8 cellular contexts compared by ENCODE assay signal in the genomic region with DNA sequence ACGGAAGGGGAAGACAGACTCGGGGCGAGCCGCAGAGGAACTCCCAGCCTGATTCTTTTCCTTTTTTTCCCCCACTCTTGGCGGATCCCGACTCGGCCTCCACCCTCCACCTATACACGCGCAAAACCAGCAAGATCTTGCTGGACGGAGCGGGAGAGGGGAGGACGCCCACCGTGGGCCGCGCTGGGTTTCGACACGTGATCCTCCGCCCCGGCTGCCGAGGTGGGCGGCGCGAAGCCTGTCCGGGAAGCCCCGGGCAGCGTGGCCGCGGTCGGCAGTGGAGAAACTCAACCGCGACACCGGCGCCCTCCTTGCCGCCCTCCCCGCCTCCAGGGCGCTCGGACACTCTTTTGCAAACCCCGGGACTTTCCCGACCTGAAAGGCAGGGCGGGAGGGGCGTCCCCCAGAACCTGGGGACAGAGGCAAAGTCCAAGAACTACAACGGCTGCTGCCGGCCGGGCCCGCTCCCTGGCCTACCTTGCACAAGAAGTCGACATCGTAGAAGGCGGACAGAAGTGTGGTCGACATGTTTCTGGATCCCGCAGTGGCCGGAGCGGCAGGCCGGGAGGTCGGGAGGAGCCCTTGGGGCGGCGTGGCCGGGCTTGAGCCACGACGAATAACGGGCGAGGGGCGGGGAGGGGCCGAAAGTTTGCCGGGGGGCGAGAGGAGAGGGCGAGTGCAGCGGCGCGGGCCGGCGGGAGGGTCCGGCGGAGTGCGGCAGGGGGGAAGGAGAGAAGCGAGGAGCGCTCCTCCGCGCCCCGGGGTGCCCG. TPM values are rescaled to one million over a fixed set of nuclear protein-coding genes. Genes with fewer than 3 reads are reported as not detected.
DNase-seq lines count a peak whose midpoint lies in the region; ATAC-seq, FAIRE-seq and TF ChIP-seq lines count a peak whose summit lies in the region.

No MANE protein-coding gene starts in this region.

- no peak for TF ChIP-seq CTCF in heart right ventricle (IDR thresholded peaks at IDR 0.05)
- TF ChIP-seq CTCF in progenitor cell of endocrine pancreas (IDR thresholded peaks at IDR 0.05; ENCODE audit: unreplicated experiment), result no peak

- H3K27me3 ChIP-seq in adipocyte (replicated peaks; ENCODE audit: control insufficient read depth, insufficient read depth, low read length), result no peaks in the 10 kb centered on the region
- H3K27me3 ChIP-seq in heart right ventricle, result no peaks in the 10 kb centered on the region

- ATAC-seq in HG03442 (IDR thresholded peaks at IDR 0.05; ENCODE audit: unreplicated experiment), result peak; percentile 27
- ATAC-seq in heart right ventricle, result peak in 7 of 8 donors; percentile 3 to 28 (median 8)

- intact Hi-C loops in heart right ventricle (cut with DNase I), result loop anchor here (1.0 to 10.0 kb wide), 19 partner anchors 94 to 399 kb away; no protein-coding TSS in a partner anchor

- H3K27ac Mint-ChIP-seq in progenitor cell of endocrine pancreas, result peak overlapping the region; percentile 93

- H3K27me3 Mint-ChIP-seq in progenitor cell of endocrine pancreas, result no peaks in the 10 kb centered on the region

- H3K4me3 Mint-ChIP-seq in progenitor cell of endocrine pancreas (ENCODE audit: low read depth), result peak overlapping the region; percentile 97

- H3K9ac ChIP-seq in adipocyte (ENCODE audit: low read length), result peak overlapping the region; percentile 99

- WGBS in heart right ventricle, 2 donors, result 0% methylated on average over 65 to 79 of the region's 80 CpGs

- peak; percentile 74 for FAIRE-seq in GM19239 (lab: Jason Lieb, UNC)
- no peak for FAIRE-seq in urothelium cell line (lab: Jason Lieb, UNC)

- peaks cover 30% of the 10 kb centered on the region for H3K36me3 ChIP-seq in adipocyte (ENCODE audit: control insufficient read depth, insufficient read depth, low read length, severe bottlenecking)
- peaks cover 0 to 45% (median 14%) of the 10 kb centered on the region in 9 donors for H3K36me3 ChIP-seq in heart right ventricle

- H3K4me3 ChIP-seq in adipocyte (ENCODE audit: low read length), result peak overlapping the region; percentile 91
- peak overlapping the region; percentile 72 to 97 (median 90) for H3K4me3 ChIP-seq in heart right ventricle

- H3K9me3 ChIP-seq in adipocyte (ENCODE audit: control insufficient read depth, low read length) (no peaks in the 10 kb centered on the region), heart right ventricle (no peaks in the 10 kb centered on the region)

- peaks cover 38% of the 10 kb centered on the region for H3K4me1 ChIP-seq in adipocyte (ENCODE audit: control insufficient read depth, insufficient read depth, low read length)
- H3K4me1 ChIP-seq in heart right ventricle, result peaks cover 0 to 61% (median 52%) of the 10 kb centered on the region in 9 donors

- DNase-seq in CD1c-positive myeloid dendritic cell (ENCODE audit: extremely low spot score), result peak; percentile 93
- peak; percentile 60 for DNase-seq in GM19239 (ENCODE audit: insufficient read length, low spot score)
- peak; percentile 57 for DNase-seq in SK-N-DZ (ENCODE audit: low spot score)
- peak; percentile 78 for DNase-seq in adipocyte (ENCODE audit: low read depth)
- DNase-seq in heart right ventricle, result peak; percentile 70 to 77
- peak; percentile 37 for DNase-seq in progenitor cell of endocrine pancreas (ENCODE audit: low spot score, unreplicated experiment)
- DNase-seq in urothelium cell line (ENCODE audit: low spot score), result peak; percentile 69

- H3K36me3 Mint-ChIP-seq in progenitor cell of endocrine pancreas (ENCODE audit: insufficient read depth), result peaks cover 24% of the 10 kb centered on the region

- H3K9me3 Mint-ChIP-seq in progenitor cell of endocrine pancreas (ENCODE audit: low read depth), result no peaks in the 10 kb centered on the region

- peaks cover 33% of the 10 kb centered on the region for H3K4me1 Mint-ChIP-seq in progenitor cell of endocrine pancreas (ENCODE audit: low read depth)

- H3K27ac ChIP-seq in heart right ventricle, result peak overlapping the region; percentile 96 to 100 (median 99)

RNA-seq across cellular contexts. Expression of gene ZFP36L2, which starts 0.4 kb away (rescaled TPM):
- 6.8 and 7.1 TPM in 2 replicates for polyA plus RNA-seq in SK-N-DZ (2014; cell fraction: cytosol; rRNA removed)
- polyA plus RNA-seq in SK-N-DZ (2014; cell fraction: nucleus; rRNA removed), result 4.0 and 4.1 TPM in 2 replicates
- 10 to 100 TPM; 34.4 to 69.6 (median 42.3) TPM for total RNA-seq in heart right ventricle
- polyA plus RNA-seq in heart right ventricle, result 10 to 100 TPM; 26.8 to 53.2 TPM
- total RNA-seq in progenitor cell of endocrine pancreas, result 213 and 222 TPM in 2 replicates

Comparison
In these comparisons a context has a peak if more than half of its experiments do, and no peak if none do; other contexts are left out.
1. Peak in every context shown above with its lines: DNase-seq, ATAC-seq, H3K4me3 ChIP-seq and H3K27ac ChIP-seq.
2. DNase-seq: peak in every context shown above with its lines; median percentile 93 in CD1c-positive myeloid dendritic cell; 78 in adipocyte; 74 in heart right ventricle; 69 in urothelium cell line; 60 in GM19239; 57 in SK-N-DZ; 37 in progenitor cell of endocrine pancreas.